ENCODE assay signal across 1 cellular context in the genomic region with DNA sequence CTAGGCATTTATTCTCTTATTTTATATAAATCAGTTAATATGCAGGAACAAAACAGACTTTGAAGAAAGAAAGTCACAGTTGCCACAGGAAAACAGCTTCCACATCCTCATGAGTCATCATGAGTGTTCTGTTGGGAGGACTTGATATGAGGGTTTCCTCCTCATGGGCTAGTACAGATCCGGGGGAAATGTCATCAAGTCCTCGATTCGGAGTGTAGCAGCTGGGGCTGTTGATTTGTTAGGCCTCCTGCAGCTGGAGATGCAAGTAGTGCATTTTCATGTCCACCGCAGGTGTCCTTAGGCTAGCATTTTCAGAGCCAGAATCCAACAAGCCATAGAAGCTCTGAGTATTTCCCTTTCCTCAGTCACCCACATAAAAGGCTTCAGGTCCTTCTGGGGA.
TF ChIP-seq lines count a peak whose summit lies in the region.

No MANE protein-coding gene starts in this region.

TF ChIP-seq in K562, 482 proteins besides CTCF, POLR2A, EP300 and RAD21 (continued from another document):
- TF ChIP-seq ZNF347 (CRISPR knock-in tag; IDR thresholded peaks at IDR 0.05; ENCODE audit: low read depth) (no peak), CREM (IDR thresholded peaks at IDR 0.05; ENCODE audit: low read depth) (peak; percentile 53; the same call in 1 of the 2 replicates), CCAR2 (IDR thresholded peaks at IDR 0.05; ENCODE audit: low read depth, low read length) (no peak), YY1 (IDR thresholded peaks at IDR 0.05; ENCODE audit: borderline replicate concordance in 1 of 3, control insufficient read depth in 1 of 3, extremely low read depth in 1 of 3, insufficient read depth in 3 of 3, insufficient read length in 1 of 3, insufficient replicate concordance in 2 of 3, low read depth in 1 of 3, low read length in 2 of 3) (peak in 1 of 3 experiments; percentile 26), ZNF589 (CRISPR knock-in tag; IDR thresholded peaks at IDR 0.05; ENCODE audit: low read depth) (peak; percentile 23; the same call in 1 of the 2 replicates), HIVEP1 (CRISPR knock-in tag; IDR thresholded peaks at IDR 0.05) (0 out of 2 replicates have a peak, but pooled peaks have one; percentile 48), RHOXF2B (CRISPR knock-in tag; conservative IDR thresholded peaks at IDR 0.05) (no peak), CXXC5 (CRISPR knock-in tag; IDR thresholded peaks at IDR 0.05) (peak; percentile 41; the same call in 1 of the 2 replicates)
- TF ChIP-seq, protein P1, sequence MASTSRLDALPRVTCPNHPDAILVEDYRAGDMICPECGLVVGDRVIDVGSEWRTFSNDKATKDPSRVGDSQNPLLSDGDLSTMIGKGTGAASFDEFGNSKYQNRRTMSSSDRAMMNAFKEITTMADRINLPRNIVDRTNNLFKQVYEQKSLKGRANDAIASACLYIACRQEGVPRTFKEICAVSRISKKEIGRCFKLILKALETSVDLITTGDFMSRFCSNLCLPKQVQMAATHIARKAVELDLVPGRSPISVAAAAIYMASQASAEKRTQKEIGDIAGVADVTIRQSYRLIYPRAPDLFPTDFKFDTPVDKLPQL (IDR thresholded peaks at IDR 0.05; ENCODE audit: extremely low read depth, insufficient read length): no peak
